Comparison of ENCODE assay signal across 1 cellular context in genomic region chr4:6343950-6344408, GRCh38.
TF ChIP-seq lines count a peak whose summit lies in the region.

No MANE protein-coding gene starts in this region.

TF ChIP-seq in H1, 55 proteins besides CTCF, POLR2A, EP300 and RAD21 (continued from another document):
- TF ChIP-seq KDM4A (IDR thresholded peaks at IDR 0.05; ENCODE audit: low read depth, low read length, severe bottlenecking) (no peak), JUND (IDR thresholded peaks at IDR 0.05; ENCODE audit: low read length) (no peak)
TF ChIP-seq in H1: peak in this region for 0.
